ENCODE assay signal across 14 cellular contexts in the genomic region with DNA sequence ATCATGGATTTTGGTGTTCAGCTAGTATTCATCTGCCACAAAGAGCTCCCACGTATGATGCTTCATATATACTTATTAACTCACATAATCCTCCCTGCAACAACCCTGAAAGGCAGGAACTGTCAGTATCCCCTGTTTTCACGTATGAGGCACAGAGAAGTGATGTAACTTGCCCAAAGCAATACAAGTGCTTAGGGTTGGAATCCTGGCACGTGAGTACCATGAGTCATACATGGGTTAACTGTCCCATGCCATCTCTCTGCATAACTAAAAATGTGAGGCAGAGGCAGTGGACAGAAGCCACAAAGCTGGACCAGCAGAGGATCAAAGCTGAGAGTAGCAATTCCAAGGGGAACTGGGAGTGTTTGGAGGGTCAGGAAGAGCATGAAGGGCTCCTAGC. TPM values are rescaled to one million over a fixed set of nuclear protein-coding genes. Genes with fewer than 3 reads are reported as not detected.
A peak's percentile ranks its signal among the peaks of the same experiment; 100 is the strongest.
DNase-seq lines count a peak whose midpoint lies in the region; FAIRE-seq and TF ChIP-seq lines count a peak whose summit lies in the region.
"Had no signal": no experiment of that assay in that cellular context is flagged by ENCODE, and none has a peak within 500 bp of the region (broad histone marks: within the 10 kb centered on the region; RNA-seq: fewer than 3 reads in every experiment).

No MANE protein-coding gene starts in this region.

- H3K27ac ChIP-seq in astrocyte (ENCODE audit: low read depth, low read length) = no peak overlapping the region
- no peak overlapping the region for H3K27ac ChIP-seq in caudate nucleus (ENCODE audit: low read depth, low read length)
- H3K27ac ChIP-seq: BLaER1, gastrocnemius medialis, vagina had no signal

- H3K27me3 ChIP-seq in astrocyte (ENCODE audit: insufficient read depth, low read length) = no peaks in the 10 kb centered on the region
- H3K27me3 ChIP-seq: vagina had no signal

- H3K36me3 Mint-ChIP-seq in astrocyte (ENCODE audit: low read depth, unreplicated experiment) = peaks cover 2% of the 10 kb centered on the region
- H3K36me3 Mint-ChIP-seq in progenitor cell of endocrine pancreas (ENCODE audit: insufficient read depth) = no peaks in the 10 kb centered on the region
- no peaks in the 10 kb centered on the region for H3K36me3 Mint-ChIP-seq in activated CD4-positive, alpha-beta memory T cell treated with anti-CD3 and anti-CD28 coated beads, Interleukin-2, amount 10 ng/mL, durations not matched to agents 7 days and 5 days (ENCODE audit: low read depth)
- H3K36me3 Mint-ChIP-seq: activated naive CD4-positive, alpha-beta T cell treated with anti-CD3 and anti-CD28 coated beads, Interleukin-2, amount 10 ng/mL, durations not matched to agents 7 days and 5 days had no signal

- TF ChIP-seq CTCF in astrocyte (IDR thresholded peaks at IDR 0.05; ENCODE audit: insufficient read depth, low read depth, low read length) (no peak), progenitor cell of endocrine pancreas (IDR thresholded peaks at IDR 0.05; ENCODE audit: unreplicated experiment) (no peak)

- H3K9ac ChIP-seq in astrocyte (ENCODE audit: low read length) = no peak overlapping the region
- H3K9ac ChIP-seq: BLaER1 had no signal

- H3K27ac Mint-ChIP-seq in astrocyte (ENCODE audit: unreplicated experiment) = peak overlapping the region; percentile 81
- H3K27ac Mint-ChIP-seq in progenitor cell of endocrine pancreas = no peak overlapping the region
- no peak overlapping the region for H3K27ac Mint-ChIP-seq in activated CD4-positive, alpha-beta memory T cell treated with anti-CD3 and anti-CD28 coated beads, Interleukin-2, amount 10 ng/mL, durations not matched to agents 7 days and 5 days
- H3K27ac Mint-ChIP-seq: activated naive CD4-positive, alpha-beta T cell treated with anti-CD3 and anti-CD28 coated beads, Interleukin-2, amount 10 ng/mL, durations not matched to agents 7 days and 5 days had no signal

- H3K36me3 ChIP-seq in astrocyte (ENCODE audit: insufficient read depth, low read length) = no peaks in the 10 kb centered on the region
- H3K36me3 ChIP-seq: BLaER1, gastrocnemius medialis, vagina had no signal

- CTCF ChIA-PET in activated CD4-positive, alpha-beta memory T cell treated with anti-CD3 and anti-CD28 coated beads, Interleukin-2, amount 10 ng/mL, durations not matched to agents 7 days and 5 days (lab: Charles Lee) = no interaction called here

- DNase-seq in AG20443 (ENCODE audit: low spot score) = peak; percentile 56
- DNase-seq in HTR-8/SVneo (ENCODE audit: insufficient read length, low spot score) = peak; percentile 57
- peak; percentile 8 for DNase-seq in astrocyte (ENCODE audit: low read depth)
- peak; percentile 38 for DNase-seq in glomerular visceral epithelial cell (ENCODE audit: extremely low spot score)
- DNase-seq in caudate nucleus (lab: John Stamatoyannopoulos, UW) = no peak
- no peak for DNase-seq in progenitor cell of endocrine pancreas (ENCODE audit: low spot score, unreplicated experiment)
- DNase-seq in cerebellar cortex (ENCODE audit: low spot score) = no peak
- no peak for DNase-seq in activated CD4-positive, alpha-beta memory T cell treated with anti-CD3 and anti-CD28 coated beads, Interleukin-2, amount 10 ng/mL, durations not matched to agents 7 days and 5 days
- DNase-seq: activated naive CD4-positive, alpha-beta T cell treated with anti-CD3 and anti-CD28 coated beads, Interleukin-2, amount 10 ng/mL, durations not matched to agents 7 days and 5 days; gastrocnemius medialis; NCI-H524 had no signal

- no peaks in the 10 kb centered on the region for H3K9me3 Mint-ChIP-seq in astrocyte (ENCODE audit: unreplicated experiment)
- H3K9me3 Mint-ChIP-seq in progenitor cell of endocrine pancreas (ENCODE audit: low read depth) = peaks cover 17% of the 10 kb centered on the region
- no peaks in the 10 kb centered on the region for H3K9me3 Mint-ChIP-seq in activated CD4-positive, alpha-beta memory T cell treated with anti-CD3 and anti-CD28 coated beads, Interleukin-2, amount 10 ng/mL, durations not matched to agents 7 days and 5 days
- H3K9me3 Mint-ChIP-seq: activated naive CD4-positive, alpha-beta T cell treated with anti-CD3 and anti-CD28 coated beads, Interleukin-2, amount 10 ng/mL, durations not matched to agents 7 days and 5 days had no signal

- no peaks in the 10 kb centered on the region for H4K20me1 ChIP-seq in astrocyte (ENCODE audit: insufficient read depth, low read length)
- H4K20me1 ChIP-seq: BLaER1 had no signal

- H3K4me3 ChIP-seq in astrocyte (ENCODE audit: insufficient read depth, low read depth, low read length) = no peak overlapping the region
- H3K4me3 ChIP-seq: BLaER1, gastrocnemius medialis, vagina had no signal

- H3K79me2 ChIP-seq in astrocyte (ENCODE audit: insufficient read depth, low read length) = no peaks in the 10 kb centered on the region

- no peak overlapping the region for H3K4me3 Mint-ChIP-seq in astrocyte (ENCODE audit: unreplicated experiment)
- H3K4me3 Mint-ChIP-seq in progenitor cell of endocrine pancreas (ENCODE audit: low read depth) = no peak overlapping the region
- no peak overlapping the region for H3K4me3 Mint-ChIP-seq in activated CD4-positive, alpha-beta memory T cell treated with anti-CD3 and anti-CD28 coated beads, Interleukin-2, amount 10 ng/mL, durations not matched to agents 7 days and 5 days
- H3K4me3 Mint-ChIP-seq: activated naive CD4-positive, alpha-beta T cell treated with anti-CD3 and anti-CD28 coated beads, Interleukin-2, amount 10 ng/mL, durations not matched to agents 7 days and 5 days had no signal

- H3K4me1 ChIP-seq in astrocyte (ENCODE audit: insufficient read depth, low read length) = no peaks in the 10 kb centered on the region
- H3K4me1 ChIP-seq: gastrocnemius medialis, vagina had no signal

- H3K4me1 Mint-ChIP-seq in astrocyte (ENCODE audit: low read depth, unreplicated experiment) (peaks cover 3% of the 10 kb centered on the region), progenitor cell of endocrine pancreas (ENCODE audit: low read depth) (no peaks in the 10 kb centered on the region)
- H3K4me1 Mint-ChIP-seq in activated CD4-positive, alpha-beta memory T cell treated with anti-CD3 and anti-CD28 coated beads, Interleukin-2, amount 10 ng/mL, durations not matched to agents 7 days and 5 days = no peaks in the 10 kb centered on the region
- H3K4me1 Mint-ChIP-seq: activated naive CD4-positive, alpha-beta T cell treated with anti-CD3 and anti-CD28 coated beads, Interleukin-2, amount 10 ng/mL, durations not matched to agents 7 days and 5 days had no signal

- FAIRE-seq in HTR-8/SVneo (lab: Jason Lieb, UNC) (peak; percentile 72), astrocyte (lab: Jason Lieb, UNC) (peak; percentile 74)

- no peaks in the 10 kb centered on the region for H3K27me3 Mint-ChIP-seq in astrocyte (ENCODE audit: low read depth, unreplicated experiment)
- H3K27me3 Mint-ChIP-seq in progenitor cell of endocrine pancreas = no peaks in the 10 kb centered on the region
- H3K27me3 Mint-ChIP-seq in activated CD4-positive, alpha-beta memory T cell treated with anti-CD3 and anti-CD28 coated beads, Interleukin-2, amount 10 ng/mL, durations not matched to agents 7 days and 5 days = no peaks in the 10 kb centered on the region
- H3K27me3 Mint-ChIP-seq: activated naive CD4-positive, alpha-beta T cell treated with anti-CD3 and anti-CD28 coated beads, Interleukin-2, amount 10 ng/mL, durations not matched to agents 7 days and 5 days had no signal

- POLR2A ChIA-PET in activated CD4-positive, alpha-beta memory T cell treated with anti-CD3 and anti-CD28 coated beads, Interleukin-2, amount 10 ng/mL, durations not matched to agents 7 days and 5 days (lab: Charles Lee) = no interaction called here

- no peak overlapping the region for H2AFZ ChIP-seq in astrocyte (ENCODE audit: low read depth, low read length)

- no peak overlapping the region for H3K4me2 ChIP-seq in astrocyte (ENCODE audit: low read length)
- H3K4me2 ChIP-seq: BLaER1 had no signal

- no peaks in the 10 kb centered on the region for H3K9me3 ChIP-seq in astrocyte (ENCODE audit: insufficient read depth, low read depth, low read length)
- H3K9me3 ChIP-seq: BLaER1, gastrocnemius medialis, vagina had no signal

RNA-seq across cellular contexts. Expression of a gene that starts 35.7 kb away (rescaled TPM):
- total RNA-seq in astrocyte (0.18 TPM in 1 of 2 replicates, not detected in the other), progenitor cell of endocrine pancreas (0.29 and 0.34 TPM in 2 replicates)
- 1 to 10 TPM; 3.3 to 3.8 TPM for total RNA-seq in activated CD4-positive, alpha-beta memory T cell treated with anti-CD3 and anti-CD28 coated beads, Interleukin-2, amount 10 ng/mL, durations not matched to agents 7 days and 5 days
- total RNA-seq: Right ventricle myocardium inferior had no signal

Comparison
In these comparisons a context has a peak if more than half of its experiments do, and no peak if none do; other contexts are left out.
1. DNase-seq: peak in AG20443 (single experiment), HTR-8/SVneo (single experiment), astrocyte (single experiment) and glomerular visceral epithelial cell (single experiment); none in caudate nucleus (0 of 61), progenitor cell of endocrine pancreas (single experiment), cerebellar cortex (single experiment) and activated CD4-positive, alpha-beta memory T cell treated with anti-CD3 and anti-CD28 coated beads, Interleukin-2, amount 10 ng/mL, durations not matched to agents 7 days and 5 days (single experiment).